In the genomic region with DNA sequence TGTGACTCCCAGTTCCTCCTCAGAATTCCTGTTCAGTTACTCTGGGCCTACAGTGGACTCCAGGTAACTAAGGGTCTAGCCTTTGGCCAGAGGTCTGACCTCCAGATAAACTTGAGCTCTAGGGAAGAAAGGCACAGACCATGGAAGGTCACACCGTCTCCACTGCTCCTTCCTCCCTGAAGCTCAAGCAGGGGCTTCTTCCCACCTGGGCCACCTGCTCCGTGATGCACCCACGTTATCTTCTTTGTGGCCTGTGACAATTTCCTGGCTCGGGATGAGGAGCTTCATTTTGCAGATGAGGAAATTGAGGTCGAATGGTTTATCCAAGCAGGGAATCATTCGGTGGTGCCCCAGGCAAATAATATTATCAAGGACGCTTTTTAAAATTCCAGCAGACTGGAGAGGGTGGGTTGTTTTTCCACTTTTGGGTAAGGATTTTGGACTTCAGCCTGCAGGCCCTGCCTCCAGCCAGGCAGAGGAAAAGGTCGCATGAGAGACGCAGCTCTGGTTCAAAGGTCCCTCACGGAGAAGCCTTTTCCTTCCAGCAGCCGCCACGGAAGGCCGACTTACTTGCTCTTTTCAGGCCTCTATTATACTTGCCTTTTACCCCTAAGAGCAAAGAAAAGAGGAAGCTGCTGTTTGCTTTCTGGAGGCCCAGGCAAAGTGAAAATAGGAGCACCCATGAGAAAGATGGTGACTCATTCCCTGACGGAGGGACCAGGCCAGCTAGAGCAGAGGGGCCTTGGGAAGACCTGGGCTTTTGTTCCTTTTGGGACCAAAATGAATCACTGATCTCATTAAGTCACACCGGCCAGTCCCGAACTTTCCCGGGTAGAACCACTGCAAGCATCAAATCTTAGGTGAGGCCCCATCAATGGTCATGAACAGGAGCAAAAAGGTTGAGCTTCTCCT, we compare ENCODE assay signal across 1 cellular context.
A peak's percentile ranks its signal among the peaks of the same experiment; 100 is the strongest.
TF ChIP-seq lines count a peak whose summit lies in the region.

No MANE protein-coding gene starts in this region.

TF ChIP-seq in K562, 482 proteins besides CTCF, POLR2A, EP300 and RAD21 (continued from another document):
- peak; percentile 56; the same call in 1 of the 2 replicates for TF ChIP-seq ZFX (CRISPR knock-in tag; IDR thresholded peaks at IDR 0.05)
- 0 out of 2 replicates have a peak, but pooled peaks have one; percentile 39 for TF ChIP-seq CTBP1 (IDR thresholded peaks at IDR 0.05; ENCODE audit: borderline replicate concordance)
- no peak for TF ChIP-seq DIDO1 (tag; IDR thresholded peaks at IDR 0.05; ENCODE audit: low read depth)
- 0 out of 2 replicates have a peak, but pooled peaks have one; percentile 50 for TF ChIP-seq NFXL1 (CRISPR knock-in tag; IDR thresholded peaks at IDR 0.05)
- TF ChIP-seq CREM (IDR thresholded peaks at IDR 0.05; ENCODE audit: low read depth), result 0 out of 2 replicates have a peak, but pooled peaks have one; percentile 19
- TF ChIP-seq TRIM24 (IDR thresholded peaks at IDR 0.05), result 0 out of 4 replicates have a peak, but pooled peaks of 1 of the 2 experiments have one; percentile 17
- peak; percentile 94 for TF ChIP-seq ZNF12 (CRISPR knock-in tag; IDR thresholded peaks at IDR 0.05)
- no peak for TF ChIP-seq SRSF3 (IDR thresholded peaks at IDR 0.05; ENCODE audit: insufficient read depth, low read length)
- TF ChIP-seq ARID1B (IDR thresholded peaks at IDR 0.05), result peak; percentile 44
- no peak for TF ChIP-seq SAFB (IDR thresholded peaks at IDR 0.05; ENCODE audit: borderline replicate concordance, low read depth, low read length)
- TF ChIP-seq NR2C1 (IDR thresholded peaks at IDR 0.05), result 0 out of 2 replicates have a peak, but pooled peaks have one; percentile 14
- TF ChIP-seq NR2C1 (tag; IDR thresholded peaks at IDR 0.05), result peak; percentile 30; the same call in 1 of the 2 replicates
- no peak for TF ChIP-seq KLF6 (CRISPR knock-in tag; IDR thresholded peaks at IDR 0.05; ENCODE audit: borderline replicate concordance)
- TF ChIP-seq MTA3 (IDR thresholded peaks at IDR 0.05; ENCODE audit: borderline replicate concordance), result peak; percentile 50; the same call in 1 of the 2 replicates
- TF ChIP-seq BACH1 (tag; IDR thresholded peaks at IDR 0.05), result no peak
